In genomic region chrX:20038966-20039365, GRCh38 we compare ENCODE assay signal across 8 cellular contexts.
"Had no signal": no experiment of that assay in that cellular context is flagged by ENCODE, and none has a peak within 500 bp of the region (broad histone marks: within the 10 kb centered on the region; RNA-seq: fewer than 3 reads in every experiment).

No MANE protein-coding gene starts in this region.

- FAIRE-seq: HTR-8/SVneo, K562 had no signal

- H3K36me3 ChIP-seq: HAP-1 had no signal

- H3K9me3 ChIP-seq: HAP-1 had no signal

- H3K4me1 ChIP-seq: HAP-1 had no signal

- H3K4me3 ChIP-seq: GM23248, HAP-1, K562 had no signal

- H2AFZ ChIP-seq: GM23248 had no signal

- ATAC-seq: HCT116, K562 had no signal

- H3K27ac ChIP-seq: GM23248 had no signal

- H3K9ac ChIP-seq: GM23248 had no signal

- DNase-seq: GM23248, GOT3, H7, IMR-90 had no signal
